Comparison of ENCODE assay signal across 18 cellular contexts in genomic region chr1:43874716-43875115, GRCh38. TPM values are rescaled to one million over a fixed set of nuclear protein-coding genes. Genes with fewer than 3 reads are reported as not detected.
DNase-seq lines count a peak whose midpoint lies in the region; ATAC-seq, FAIRE-seq and TF ChIP-seq lines count a peak whose summit lies in the region.
"Had no signal": no experiment of that assay in that cellular context is flagged by ENCODE, and none has a peak within 500 bp of the region (broad histone marks: within the 10 kb centered on the region; RNA-seq: fewer than 3 reads in every experiment).

No MANE protein-coding gene starts in this region.

- TF ChIP-seq EP300 in HepG2 (IDR thresholded peaks at IDR 0.05; ENCODE audit: low read depth in 2 of 2, low read length in 2 of 2) (no peak), HepG2 (CRISPR knock-in tag; IDR thresholded peaks at IDR 0.05; ENCODE audit: borderline replicate concordance) (no peak)

- intact Hi-C loops in HepG2 (cut with micrococcal nuclease; ENCODE audit: unreplicated experiment) (no loop called here), right lobe of liver (cut with DNase I) (no loop called here), left colon (cut with DNase I, micrococcal nuclease) (no loop called here)

- no peak for FAIRE-seq in HepG2 (lab: Jason Lieb, UNC)
- FAIRE-seq: H1 had no signal

- H3K36me3 ChIP-seq in HepG2 (replicated peaks in 1 of 2; ENCODE audit: control insufficient read depth in 1 of 2, insufficient read depth in 2 of 2, low read length in 2 of 2), result peaks cover 0 to 2% of the 10 kb centered on the region in 2 experiments; a peak in 1 of 5 replicates
- H3K36me3 ChIP-seq in right lobe of liver, result no peaks in the 10 kb centered on the region
- H3K36me3 ChIP-seq in SK-N-MC (ENCODE audit: insufficient read depth, low read length), result no peaks in the 10 kb centered on the region

- no peaks in the 10 kb centered on the region for H3K9me3 ChIP-seq in HepG2 (ENCODE audit: low read length)
- no peaks in the 10 kb centered on the region for H3K9me3 ChIP-seq in right lobe of liver
- H3K9me3 ChIP-seq in SK-N-MC (ENCODE audit: low read depth, low read length), result no peaks in the 10 kb centered on the region
- H3K9me3 ChIP-seq: BLaER1 treated with 17β-estradiol and CSF1 and Interleukin-3, amounts not matched to agents 10 nM and 100 nM had no signal

- H3K4me1 ChIP-seq in HepG2 (ENCODE audit: insufficient read depth, low read length) (no peaks in the 10 kb centered on the region; the same call in 1 of the 2 replicates), right lobe of liver (no peaks in the 10 kb centered on the region)

- TF ChIP-seq POLR2A in HepG2 (IDR thresholded peaks at IDR 0.05; ENCODE audit: insufficient read depth in 1 of 2, low read depth in 2 of 2, low read length in 2 of 2), result no peak
- TF ChIP-seq POLR2A in right lobe of liver (IDR thresholded peaks at IDR 0.05), result no peak

- no peak overlapping the region for H3K9ac ChIP-seq in HepG2 (ENCODE audit: insufficient read depth, low read depth, low read length)
- H3K9ac ChIP-seq in SK-N-MC (ENCODE audit: insufficient read length), result no peak overlapping the region
- H3K9ac ChIP-seq: BLaER1 treated with 17β-estradiol and CSF1 and Interleukin-3, amounts not matched to agents 10 nM and 100 nM had no signal

- no peak overlapping the region for H2AFZ ChIP-seq in HepG2 (ENCODE audit: low read length)

- CTCF ChIA-PET in HepG2 (lab: Yijun Ruan, JAX; ENCODE audit: low intra/inter-chr PET ratio, low total read pairs), result no interaction called here

- POLR2A ChIA-PET in HepG2 (lab: Yijun Ruan, JAX), result no interaction called here

- BruUV-seq in HepG2 (replicated peaks; lab: Mats Ljungman, UMichigan), result no TSS peak

- in situ Hi-C loops in HepG2 (cut with HindIII; ENCODE audit: extremely low pct_ligation_motif_present, low pct_unique_long_range_greater_than_20kb), result no loop called here

- H3K27ac ChIP-seq in HepG2 (ENCODE audit: extremely low read length, insufficient read depth, low read length) (no peak overlapping the region), right lobe of liver (no peak overlapping the region), SK-N-MC (peak overlapping the region; percentile 23; the same call in 1 of the 2 replicates)
- H3K27ac ChIP-seq: BLaER1 treated with 17β-estradiol and CSF1 and Interleukin-3, amounts not matched to agents 10 nM and 100 nM had no signal

- H3K79me2 ChIP-seq in HepG2 (ENCODE audit: insufficient read depth, low read length), result no peaks in the 10 kb centered on the region

- TF ChIP-seq RAD21 in HepG2 (CRISPR knock-in tag; IDR thresholded peaks at IDR 0.05), result no peak

- H3K27me3 ChIP-seq in HepG2 (ENCODE audit: control insufficient read depth in 1 of 2, insufficient read depth in 2 of 2, low read length in 2 of 2) (no peaks in the 10 kb centered on the region), right lobe of liver (no peaks in the 10 kb centered on the region)
- H3K27me3 ChIP-seq: BLaER1 treated with 17β-estradiol and CSF1 and Interleukin-3, amounts not matched to agents 10 nM and 100 nM had no signal

- DNase-seq in HepG2 (ENCODE audit: low spot score) (no peak), right lobe of liver (no peak), SK-N-MC (ENCODE audit: low read depth, low spot score) (no peak), left colon (no peak)
- DNase-seq: 8988T; Calu3; CD8-positive, alpha-beta T cell; DMS79 treated with DMSO at 0.1 percent for 48 hours; GF-D8; H9; IMR-90; KBM-7 had no signal

- no peak overlapping the region for H3K4me3 ChIP-seq in HepG2 (replicated peaks in 1 of 3; ENCODE audit: insufficient read depth in 1 of 3, low read depth in 2 of 3, low read length in 3 of 3)
- no peak overlapping the region for H3K4me3 ChIP-seq in right lobe of liver
- no peak overlapping the region for H3K4me3 ChIP-seq in SK-N-MC
- H3K4me3 ChIP-seq: BLaER1 treated with 17β-estradiol and CSF1 and Interleukin-3, amounts not matched to agents 10 nM and 100 nM had no signal

- H4K20me1 ChIP-seq in HepG2 (ENCODE audit: insufficient read depth, low read length), result no peaks in the 10 kb centered on the region
- H4K20me1 ChIP-seq: BLaER1 treated with 17β-estradiol and CSF1 and Interleukin-3, amounts not matched to agents 10 nM and 100 nM had no signal

- no peak overlapping the region for H3K4me2 ChIP-seq in HepG2 (ENCODE audit: low read depth, low read length)
- H3K4me2 ChIP-seq: BLaER1 treated with 17β-estradiol and CSF1 and Interleukin-3, amounts not matched to agents 10 nM and 100 nM had no signal

- 58% methylated on average over 3 of the region's 3 CpGs for WGBS in HepG2 (ENCODE audit: low lambda C conversion rate)
- WGBS in right lobe of liver (ENCODE audit: insufficient coverage, low coverage, low lambda C conversion rate, missing lambda C conversion rate), result 90% methylated on average over 3 of the region's 3 CpGs

- ATAC-seq in HepG2, result no peak
- ATAC-seq in right lobe of liver, result no peak
- peak; percentile 26 for ATAC-seq in left colon
- no peak for ATAC-seq in HG03432 (IDR thresholded peaks at IDR 0.05; ENCODE audit: unreplicated experiment)
- no peak for ATAC-seq in GM18520 (IDR thresholded peaks at IDR 0.05; ENCODE audit: unreplicated experiment)
- no peak for ATAC-seq in HG03097 (IDR thresholded peaks at IDR 0.05; ENCODE audit: low FRiP score, unreplicated experiment)
- ATAC-seq: CD8-positive, alpha-beta T cell had no signal

- TF ChIP-seq CTCF in HepG2 (CRISPR knock-in tag; IDR thresholded peaks at IDR 0.05) (no peak), right lobe of liver (IDR thresholded peaks at IDR 0.05) (no peak)

TF ChIP-seq in HepG2, 621 proteins besides CTCF, POLR2A, EP300 and RAD21:
- no peak for TF ChIP-seq NFKB2 (CRISPR knock-in tag; IDR thresholded peaks at IDR 0.05; ENCODE audit: borderline replicate concordance)
- TF ChIP-seq FOXP1 (IDR thresholded peaks at IDR 0.05), result no peak
- TF ChIP-seq FOXP1 (CRISPR knock-in tag; IDR thresholded peaks at IDR 0.05), result peak; percentile 42; the same call in 1 of the 2 replicates

RNA-seq across cellular contexts. Expression of gene ARTN, which starts 58.9 kb away (rescaled TPM):
- 0.62 TPM in 1 of 2 replicates, not detected in the other for total RNA-seq in HepG2 (2016; rRNA removed; fragmentation: Illumina TruSeq; extraction: Trizol)
- 0.40 and 0.62 TPM in 2 replicates for total RNA-seq in HepG2 (2016; cell fraction: cytosol; rRNA removed; fragmentation: Illumina TruSeq; extraction: Trizol; ENCODE audit: low read depth)
- total RNA-seq in HepG2 (2016; cell fraction: insoluble cytoplasmic fraction; rRNA removed; fragmentation: Illumina TruSeq; extraction: Trizol), result 0.24 and 0.61 TPM in 2 replicates
- total RNA-seq in HepG2 (2016; cell fraction: membrane; rRNA removed; fragmentation: Illumina TruSeq; extraction: Trizol), result 0.28 and 0.55 TPM in 2 replicates
- 0.62 and 0.81 TPM in 2 replicates for total RNA-seq in HepG2 (2016; cell fraction: nucleus; rRNA removed; fragmentation: Illumina TruSeq; extraction: Trizol)
- polyA plus RNA-seq in HepG2 (2011; rRNA removed), result 0.11 and 0.21 TPM in 2 replicates
- 0.05 and 0.07 TPM in 2 replicates for polyA plus RNA-seq in HepG2 (2011; cell fraction: cytosol; rRNA removed)
- polyA plus RNA-seq in HepG2 (2011; cell fraction: nucleus; rRNA removed), result 1.3 and 1.4 TPM in 2 replicates
- polyA plus RNA-seq in HepG2 (2012), result 0.12 and 0.28 TPM in 2 replicates
- polyA plus RNA-seq in HepG2 (2016; cell fraction: cytosol; fragmentation: Illumina TruSeq; extraction: Trizol; ENCODE audit: low read depth), result 0.10 TPM in 2 replicates
- 0.43 TPM in 1 of 2 replicates, not detected in the other for polyA plus RNA-seq in HepG2 (2016; cell fraction: insoluble cytoplasmic fraction; fragmentation: Illumina TruSeq; extraction: Trizol; ENCODE audit: low read depth)
- 0.29 and 0.33 TPM in 2 replicates for polyA plus RNA-seq in HepG2 (2016; cell fraction: membrane; fragmentation: Illumina TruSeq; extraction: Trizol; ENCODE audit: low read depth)
- polyA plus RNA-seq in HepG2 (2016; cell fraction: nucleus; fragmentation: Illumina TruSeq; extraction: Trizol; ENCODE audit: insufficient read depth, low read depth), result 0.81 and 2.0 TPM in 2 replicates
- polyA minus RNA-seq in HepG2 (2011; rRNA and poly(A)+ RNA removed; ENCODE audit: low replicate concordance), result 0.44 and 1.7 TPM in 2 replicates
- polyA minus RNA-seq in HepG2 (2011; cell fraction: cytosol; rRNA and poly(A)+ RNA removed), result not detected in 2 replicates
- 0.62 and 0.77 TPM in 2 replicates for polyA minus RNA-seq in HepG2 (2011; cell fraction: nucleus; rRNA and poly(A)+ RNA removed)
- total RNA-seq in right lobe of liver, result under 1 TPM in 3 of 6 experiments, not detected in 3; 0.31 to 0.32 (median 0.31) TPM
- total RNA-seq in left colon, result 10 to 100 TPM in 1 of 2 donors, 1 to 10 TPM in 1; 5.3 to 11.1 TPM
- total RNA-seq: IMR-90 had no signal
- polyA plus RNA-seq: AG04450 had no signal
